In genomic region chr22:36470162-36470993, GRCh38 we compare ENCODE assay signal across 8 cellular contexts. TPM values are rescaled to one million over a fixed set of nuclear protein-coding genes. Genes with fewer than 3 reads are reported as not detected.
DNase-seq lines count a peak whose midpoint lies in the region; ATAC-seq lines count a peak whose summit lies in the region.

No MANE protein-coding gene starts in this region.

- ATAC-seq in GM18907 (IDR thresholded peaks at IDR 0.05; ENCODE audit: unreplicated experiment), result peak; percentile 47
- ATAC-seq in HG03095 (IDR thresholded peaks at IDR 0.05; ENCODE audit: unreplicated experiment), result no peak

- H3K27me3 ChIP-seq in layer of hippocampus (ENCODE audit: control insufficient read depth, insufficient read depth, low read length), result no peaks in the 10 kb centered on the region

- peak overlapping the region; percentile 60 for H3K27ac ChIP-seq in layer of hippocampus (ENCODE audit: low read depth, low read length)

- DNase-seq in A172 (ENCODE audit: low spot score), result peak; percentile 69
- peak; percentile 47 for DNase-seq in NCI-H2196 treated with DMSO at 0.1 percent for 48 hours (lab: John Stamatoyannopoulos, UW; ENCODE audit: unreplicated experiment)
- peak; percentile 77 for DNase-seq in activated CD4-positive, alpha-beta T cell treated with anti-CD3 and anti-CD28 coated beads for 1 hour
- DNase-seq in cerebellar cortex (ENCODE audit: low spot score), result peak; percentile 91
- DNase-seq in stimulated activated CD4-positive, alpha-beta T cell treated with anti-CD3 and anti-CD28 coated beads, Interleukin-1b, Interleukin-23, amount 100 ng/mL, for 1 hour (ENCODE audit: low read depth in 2 of 2), result peak; percentile 47 to 70

RNA-seq across cellular contexts. Expression of gene TXN2, which starts 11.1 kb away (rescaled TPM):
- total RNA-seq in A172 (2014; rRNA removed; shearing (Covaris generic)), result 9.9 and 24.2 TPM in 2 replicates

RNA-seq across cellular contexts. Expression of gene FOXRED2, which starts 36.5 kb away (rescaled TPM):
- total RNA-seq in A172 (2014; rRNA removed; shearing (Covaris generic)), result 17.6 and 18.4 TPM in 2 replicates

RNA-seq across cellular contexts. Expression of gene EIF3D, which starts 58.6 kb away (rescaled TPM):
- total RNA-seq in A172 (2014; rRNA removed; shearing (Covaris generic)), result 249 and 285 TPM in 2 replicates
